ENCODE assay signal across 8 cellular contexts in the genomic region with DNA sequence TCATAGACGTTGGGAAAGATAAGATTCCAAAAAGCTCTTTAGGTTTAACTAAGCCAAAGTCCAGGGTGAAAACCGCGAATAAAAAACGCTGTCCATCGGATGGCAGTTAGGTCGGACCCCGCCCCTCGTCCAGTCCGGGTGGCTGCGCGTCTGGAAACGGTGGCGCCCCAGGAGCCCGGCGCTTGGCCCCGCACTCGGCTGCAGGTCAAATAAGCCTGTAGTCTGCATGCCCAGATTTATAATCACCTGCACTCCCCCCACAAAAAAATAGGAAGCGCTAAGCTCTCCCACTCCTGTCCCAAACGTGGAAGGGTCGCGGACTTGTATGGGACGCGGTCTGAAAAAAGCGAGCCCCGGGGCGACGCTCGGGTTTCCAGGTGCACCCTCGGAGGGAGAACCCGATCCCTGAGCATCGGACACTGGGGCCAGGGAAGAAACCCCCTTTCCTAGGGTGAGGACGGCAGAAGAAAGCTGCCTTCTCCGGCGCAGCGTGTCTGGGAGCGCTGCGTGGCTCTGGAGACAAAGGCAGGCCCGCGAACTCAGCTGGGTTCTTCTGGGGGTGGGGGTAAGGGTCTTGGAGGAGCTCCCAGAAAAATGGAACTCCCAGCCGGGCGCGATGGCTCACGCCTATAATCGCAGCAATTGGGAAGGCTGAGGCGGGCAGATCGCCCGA. TPM values are rescaled to one million over a fixed set of nuclear protein-coding genes. Genes with fewer than 3 reads are reported as not detected.
A peak's percentile ranks its signal among the peaks of the same experiment; 100 is the strongest.
DNase-seq lines count a peak whose midpoint lies in the region; ATAC-seq and TF ChIP-seq lines count a peak whose summit lies in the region.

No MANE protein-coding gene starts in this region.

- H3K27ac ChIP-seq in Karpas-422 (ENCODE audit: low read length) (peak overlapping the region; percentile 80), coronary artery (peak overlapping the region; percentile 99 to 100)

- TF ChIP-seq CTCF in Caco-2 (IDR thresholded peaks at IDR 0.05; ENCODE audit: insufficient read depth in 1 of 2, low read depth in 1 of 2, low read length in 1 of 2, severe bottlenecking in 1 of 2, unreplicated experiment in 1 of 2) (no peak), coronary artery (IDR thresholded peaks at IDR 0.05) (no peak)

- intact Hi-C loops in Caco-2 (cut with micrococcal nuclease; ENCODE audit: unreplicated experiment), result loop anchor here (5.0 kb wide), 2 partner anchors 436 to 581 kb away; partner anchors contain the start of gene SLC25A51

- peak; percentile 10 for ATAC-seq in GM21515 (IDR thresholded peaks at IDR 0.05; ENCODE audit: unreplicated experiment)
- peak; percentile 40 for ATAC-seq in left lobe of liver

- H3K9me2 ChIP-seq in Karpas-422 (replicated peaks; ENCODE audit: insufficient read depth, low read length), result no peaks in the 10 kb centered on the region

- no peaks in the 10 kb centered on the region for H3K9me3 Mint-ChIP-seq in Caco-2 (ENCODE audit: unreplicated experiment)

- no peaks in the 10 kb centered on the region for H3K27me3 Mint-ChIP-seq in Caco-2 (ENCODE audit: insufficient read depth, unreplicated experiment)

- H2AFZ ChIP-seq in Karpas-422 (ENCODE audit: low read length), result peak overlapping the region; percentile 69; the same call in 1 of the 2 replicates

- CTCF ChIA-PET in Caco-2 (lab: Charles Lee), result interaction anchor here (1.0 kb wide), 2 partner anchors 16 to 35 kb away, joined by 3 read pairs; no protein-coding TSS in a partner anchor

- peak; percentile 84 to 90 for DNase-seq in Caco-2
- DNase-seq in Karpas-422, result no peak
- DNase-seq in T-helper 9 cell, result peak; percentile 20
- peak; percentile 89 for DNase-seq in coronary artery (ENCODE audit: low spot score)
- DNase-seq in left lobe of liver (ENCODE audit: low spot score), result peak; percentile 75
- DNase-seq in stimulated activated CD4-positive, alpha-beta T cell treated with anti-CD3 and anti-CD28 coated beads, Interleukin-2, amount 100 ng/mL, for 24 hours, result peak; percentile 41 to 52
- DNase-seq in DMS153 (lab: John Stamatoyannopoulos, UW), result no peak

- no peaks in the 10 kb centered on the region for H3K9me3 ChIP-seq in Caco-2
- H3K9me3 ChIP-seq in Karpas-422 (ENCODE audit: low read length), result no peaks in the 10 kb centered on the region

- no peaks in the 10 kb centered on the region for H3K27me3 ChIP-seq in Caco-2 (replicated peaks; ENCODE audit: control insufficient read depth, insufficient read depth, low read length)
- no peaks in the 10 kb centered on the region for H3K27me3 ChIP-seq in Karpas-422 (ENCODE audit: low read length)

- H3K79me2 ChIP-seq in Karpas-422 (ENCODE audit: low read length), result peaks cover 35% of the 10 kb centered on the region

- H3K9ac ChIP-seq in Karpas-422 (ENCODE audit: low read length), result peak overlapping the region; percentile 84

- POLR2A ChIA-PET in Caco-2 (lab: Charles Lee), result interaction anchor here (1.0 to 2.5 kb wide), 9 partner anchors 9 to 387 kb away, joined by 3 to 24 read pairs (median 5); partner anchors contain the start of genes GRHPR, POLR1E and TOMM5

- BruUV-seq in Caco-2 (replicated peaks; lab: Mats Ljungman, UMichigan), result TSS peak; percentile 99

- peak overlapping the region; percentile 95 for H3K4me3 Mint-ChIP-seq in Caco-2 (ENCODE audit: unreplicated experiment)

- no peaks in the 10 kb centered on the region for H4K20me1 ChIP-seq in Karpas-422 (ENCODE audit: insufficient read depth, low read depth, low read length)

- H3K36me3 ChIP-seq in Caco-2 (ENCODE audit: control insufficient read depth, insufficient read depth, low read length) (no peaks in the 10 kb centered on the region), Karpas-422 (ENCODE audit: insufficient read depth, low read length) (peaks cover 5% of the 10 kb centered on the region; the same call in 1 of the 2 replicates)

- H3K27ac Mint-ChIP-seq in Caco-2 (ENCODE audit: unreplicated experiment), result peak overlapping the region; percentile 96

- peak overlapping the region; percentile 91 for H3K4me2 ChIP-seq in Karpas-422 (ENCODE audit: low read depth, low read length, poor library complexity, severe bottlenecking)

- H3K4me1 ChIP-seq in Caco-2 (peaks cover 15% of the 10 kb centered on the region), Karpas-422 (ENCODE audit: low read length) (peaks cover 43% of the 10 kb centered on the region)

- H3K4me3 ChIP-seq in Caco-2 (ENCODE audit: low read depth, low read length) (peak overlapping the region; percentile 49), Karpas-422 (ENCODE audit: low read length) (peak overlapping the region; percentile 77), coronary artery (peak overlapping the region; percentile 97)

- H3K36me3 Mint-ChIP-seq in Caco-2 (ENCODE audit: insufficient read depth, unreplicated experiment), result peaks cover 25% of the 10 kb centered on the region

- peaks cover 23% of the 10 kb centered on the region for H3K4me1 Mint-ChIP-seq in Caco-2 (ENCODE audit: low read depth, unreplicated experiment)

RNA-seq across cellular contexts. Expression of gene ZBTB5, which starts 0.9 kb away (rescaled TPM):
- total RNA-seq in Caco-2 (2022) (12.5 and 13.2 TPM in 2 replicates), left lobe of liver (5.5 TPM)
- total RNA-seq in Karpas-422 (2014; rRNA removed; shearing (Covaris generic); ENCODE audit: low replicate concordance), result 24.6 and 31.3 TPM in 2 replicates

RNA-seq across cellular contexts. Expression of gene POLR1E, which starts 19.6 kb away (rescaled TPM):
- total RNA-seq in Caco-2 (2022) (30.1 and 33.4 TPM in 2 replicates), left lobe of liver (11.8 TPM)
- total RNA-seq in Karpas-422 (2014; rRNA removed; shearing (Covaris generic); ENCODE audit: low replicate concordance), result 39.8 and 46.9 TPM in 2 replicates

RNA-seq across cellular contexts. Expression of gene GRHPR, which starts 43.7 kb away (rescaled TPM):
- total RNA-seq in Caco-2 (2022) (76.9 and 82.5 TPM in 2 replicates), left lobe of liver (406 TPM)
- 234 and 345 TPM in 2 replicates for total RNA-seq in Karpas-422 (2014; rRNA removed; shearing (Covaris generic); ENCODE audit: low replicate concordance)

Comparison
In these comparisons a context has a peak if more than half of its experiments do, and no peak if none do; other contexts are left out.
1. DNase-seq: peak in Caco-2 (2 of 2), T-helper 9 cell (single experiment), coronary artery (single experiment), left lobe of liver (single experiment) and stimulated activated CD4-positive, alpha-beta T cell treated with anti-CD3 and anti-CD28 coated beads, Interleukin-2, amount 100 ng/mL, for 24 hours (2 of 2); none in Karpas-422 (single experiment) and DMS153 (single experiment).
2. Peak in every context shown above with its lines, with median percentiles within 50 percentile points of each other: H3K4me3 ChIP-seq.